Comparison of ENCODE assay signal across 8 cellular contexts in the genomic region with DNA sequence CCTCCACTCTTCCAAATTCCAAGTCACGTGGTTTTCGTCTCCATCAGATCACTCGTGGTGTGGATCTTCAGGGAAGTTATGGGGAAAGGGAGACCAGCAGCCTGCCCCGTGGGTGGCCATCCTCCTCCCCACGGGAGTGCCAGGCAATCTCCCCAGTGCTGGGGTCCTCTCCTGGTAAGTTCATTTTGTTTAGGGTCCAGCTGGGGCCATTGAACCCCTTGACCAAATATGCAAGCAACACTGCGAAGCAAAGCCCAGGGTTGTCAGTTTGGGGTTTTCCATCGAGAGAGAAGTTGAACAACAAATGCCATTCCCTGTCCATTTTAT. TPM values are rescaled to one million over a fixed set of nuclear protein-coding genes. Genes with fewer than 3 reads are reported as not detected.
DNase-seq lines count a peak whose midpoint lies in the region; ATAC-seq and TF ChIP-seq lines count a peak whose summit lies in the region.

No MANE protein-coding gene starts in this region.

- H3K4me1 ChIP-seq in mammary epithelial cell (ENCODE audit: insufficient read depth, low read length) (peaks cover 28% of the 10 kb centered on the region), mononuclear cell (ENCODE audit: insufficient read depth, low read length) (peaks cover 40% of the 10 kb centered on the region), vagina (peaks cover 40% of the 10 kb centered on the region)

- no peaks in the 10 kb centered on the region for H3K36me3 ChIP-seq in mammary epithelial cell (ENCODE audit: insufficient read depth, low read length)
- no peaks in the 10 kb centered on the region for H3K36me3 ChIP-seq in vagina

- TF ChIP-seq CTCF in mammary epithelial cell (conservative IDR thresholded peaks at IDR 0.05 in 1 of 2, IDR thresholded peaks at IDR 0.05 in 1 of 2; ENCODE audit: extremely low read depth in 1 of 2, insufficient read depth in 1 of 2, low read depth in 1 of 2, low read length in 2 of 2), result no peak
- no peak for TF ChIP-seq CTCF in vagina (IDR thresholded peaks at IDR 0.05)

- H2AFZ ChIP-seq in mammary epithelial cell (ENCODE audit: low read depth, low read length), result peak overlapping the region; percentile 99

- H3K9ac ChIP-seq in mammary epithelial cell (ENCODE audit: insufficient read depth, low read length), result peak overlapping the region; percentile 59

- peaks cover 47% of the 10 kb centered on the region for H3K4me1 Mint-ChIP-seq in stimulated activated naive CD8-positive, alpha-beta T cell treated with anti-CD3 and anti-CD28 coated beads, Interleukin-15, Interleukin-2, amounts not matched to agents 100 ng/mL and 50 ng/mL, for 24 hours (ENCODE audit: low read depth)

- H3K79me2 ChIP-seq in mammary epithelial cell (ENCODE audit: insufficient read depth, low read length), result peaks cover 9% of the 10 kb centered on the region

- in situ Hi-C loops in mammary epithelial cell (cut with MboI; ENCODE audit: low sequenced_read_pairs in 2 of 2), result no loop called here

- TF ChIP-seq POLR2A in vagina (IDR thresholded peaks at IDR 0.05), result no peak

- H3K36me3 Mint-ChIP-seq in stimulated activated naive CD8-positive, alpha-beta T cell treated with anti-CD3 and anti-CD28 coated beads, Interleukin-15, Interleukin-2, amounts not matched to agents 100 ng/mL and 50 ng/mL, for 24 hours (ENCODE audit: low read depth), result peaks cover 6% of the 10 kb centered on the region

- peak overlapping the region; percentile 96 for H3K4me2 ChIP-seq in mammary epithelial cell (ENCODE audit: insufficient read depth, low read depth, low read length)

- H3K27me3 Mint-ChIP-seq in stimulated activated naive CD8-positive, alpha-beta T cell treated with anti-CD3 and anti-CD28 coated beads, Interleukin-15, Interleukin-2, amounts not matched to agents 100 ng/mL and 50 ng/mL, for 24 hours, result no peaks in the 10 kb centered on the region

- H3K9me3 ChIP-seq in mammary epithelial cell (replicated peaks; ENCODE audit: insufficient read depth, low read length) (no peaks in the 10 kb centered on the region), mononuclear cell (ENCODE audit: low read depth, low read length) (no peaks in the 10 kb centered on the region), vagina (no peaks in the 10 kb centered on the region)

- CTCF ChIA-PET in mammary epithelial cell (lab: Charles Lee; ENCODE audit: low non-redundant PET), result no interaction called here

- dilution Hi-C loops in mammary epithelial cell (cut with HindIII; ENCODE audit: low sequenced_read_pairs), result loop anchor here (5.0 kb wide), 2 partner anchors 40 to 55 kb away; no protein-coding TSS in a partner anchor

- peak overlapping the region; percentile 68 to 73 (median 71) for H3K4me3 ChIP-seq in mammary epithelial cell (replicated peaks in 1 of 3; ENCODE audit: insufficient read depth in 1 of 3, low read depth in 2 of 3, low read length in 3 of 3)
- H3K4me3 ChIP-seq in mononuclear cell (ENCODE audit: low read length), result peak overlapping the region; percentile 76
- H3K4me3 ChIP-seq in vagina, result peak overlapping the region; percentile 68 to 82

- H3K27ac Mint-ChIP-seq in stimulated activated naive CD8-positive, alpha-beta T cell treated with anti-CD3 and anti-CD28 coated beads, Interleukin-15, Interleukin-2, amounts not matched to agents 100 ng/mL and 50 ng/mL, for 24 hours, result peak overlapping the region; percentile 93

- no peak for ATAC-seq in stimulated activated naive CD8-positive, alpha-beta T cell treated with anti-CD3 and anti-CD28 coated beads, Interleukin-15, Interleukin-2, amounts not matched to agents 100 U/mL and 50 U/mL, for 24 hours
- no peak for ATAC-seq in GM21423 (IDR thresholded peaks at IDR 0.05; ENCODE audit: unreplicated experiment)

- peak overlapping the region; percentile 26 for H3K27ac ChIP-seq in mammary epithelial cell (ENCODE audit: insufficient read depth, low read depth, low read length)
- peak overlapping the region; percentile 66 for H3K27ac ChIP-seq in vagina

- no peaks in the 10 kb centered on the region for H3K9me3 Mint-ChIP-seq in stimulated activated naive CD8-positive, alpha-beta T cell treated with anti-CD3 and anti-CD28 coated beads, Interleukin-15, Interleukin-2, amounts not matched to agents 100 ng/mL and 50 ng/mL, for 24 hours

- intact Hi-C loops in mammary epithelial cell (cut with micrococcal nuclease), result loop anchor here (5.0 kb wide), 2 partner anchors 40 to 275 kb away; no protein-coding TSS in a partner anchor
- intact Hi-C loops in vagina (cut with DNase I), result no loop called here

- no TSS peak for BruUV-seq in mammary epithelial cell (replicated peaks; lab: Mats Ljungman, UMichigan)

- H3K4me3 Mint-ChIP-seq in stimulated activated naive CD8-positive, alpha-beta T cell treated with anti-CD3 and anti-CD28 coated beads, Interleukin-15, Interleukin-2, amounts not matched to agents 100 ng/mL and 50 ng/mL, for 24 hours, result peak overlapping the region; percentile 91

- 63% methylated on average over 3 of the region's 7 CpGs for WGBS in mammary epithelial cell (ENCODE audit: low coverage, missing lambda C conversion rate)

- no peak for DNase-seq in stimulated activated naive CD8-positive, alpha-beta T cell treated with anti-CD3 and anti-CD28 coated beads, Interleukin-15, Interleukin-2, amounts not matched to agents 100 U/mL and 50 U/mL, for 24 hours
- no peak for DNase-seq in mammary epithelial cell
- DNase-seq in vagina (ENCODE audit: extremely low spot score in 2 of 2), result no peak
- no peak for DNase-seq in NCI-H146 treated with DMSO at 0.1 percent for 48 hours (lab: John Stamatoyannopoulos, UW; ENCODE audit: unreplicated experiment)
- no peak for DNase-seq in stimulated activated CD4-positive, alpha-beta T cell treated with anti-CD3 and anti-CD28 coated beads, Interleukin-4, amount 100 ng/mL, for 24 hours

- H3K27me3 ChIP-seq in mammary epithelial cell (ENCODE audit: insufficient read depth, low read length) (no peaks in the 10 kb centered on the region), mononuclear cell (ENCODE audit: insufficient read depth, low read length) (no peaks in the 10 kb centered on the region), vagina (no peaks in the 10 kb centered on the region)

- no peaks in the 10 kb centered on the region for H4K20me1 ChIP-seq in mammary epithelial cell (ENCODE audit: insufficient read depth, low read length)

RNA-seq across cellular contexts. Expression of gene LCMT1, which starts 4.1 kb away (rescaled TPM):
- total RNA-seq in mammary epithelial cell (10 to 100 TPM; 30.5 to 43.0 TPM), mononuclear cell (24.2 TPM), vagina (29.2 TPM)
- 31.6 TPM for polyA plus RNA-seq in mammary epithelial cell
- polyA minus RNA-seq in mammary epithelial cell, result 20.1 TPM
